Comparison of ENCODE assay signal across 14 cellular contexts in genomic region chr18:9642799-9643445, GRCh38. TPM values are rescaled to one million over a fixed set of nuclear protein-coding genes. Genes with fewer than 3 reads are reported as not detected.
A peak's percentile ranks its signal among the peaks of the same experiment; 100 is the strongest.
DNase-seq lines count a peak whose midpoint lies in the region; ATAC-seq and TF ChIP-seq lines count a peak whose summit lies in the region.
"Had no signal": no experiment of that assay in that cellular context is flagged by ENCODE, and none has a peak within 500 bp of the region (broad histone marks: within the 10 kb centered on the region; RNA-seq: fewer than 3 reads in every experiment).

No MANE protein-coding gene starts in this region.

- H3K27ac ChIP-seq in PC-3 (ENCODE audit: low read length) = peak overlapping the region; percentile 88
- H3K27ac ChIP-seq: vagina had no signal

- H2AFZ ChIP-seq in PC-3 (ENCODE audit: low read length) = 0 out of 2 replicates have a peak overlapping the region, but pooled peaks have one; percentile 9

- peak overlapping the region; percentile 51 for H3K4me2 ChIP-seq in PC-3 (ENCODE audit: low read length)

- no peaks in the 10 kb centered on the region for H3K79me2 ChIP-seq in PC-3 (ENCODE audit: low read length)

- TF ChIP-seq CTCF in Calu3 (IDR thresholded peaks at IDR 0.05; ENCODE audit: unreplicated experiment) = no peak
- TF ChIP-seq CTCF in PC-3 (conservative IDR thresholded peaks at IDR 0.05; ENCODE audit: low read depth, low read length) = no peak

- H3K4me1 ChIP-seq in PC-3 (ENCODE audit: insufficient read depth, low read length) = peaks cover 43% of the 10 kb centered on the region

- no peaks in the 10 kb centered on the region for H3K9me3 ChIP-seq in PC-3 (ENCODE audit: low read length)
- H3K9me3 ChIP-seq: vagina had no signal

- H3K9me2 ChIP-seq in PC-3 (replicated peaks; ENCODE audit: low read length) = no peaks in the 10 kb centered on the region

- no peaks in the 10 kb centered on the region for H3K27me3 ChIP-seq in PC-3 (ENCODE audit: low read length)
- H3K27me3 ChIP-seq: vagina had no signal

- no TSS peak for BruUV-seq in Calu3 (replicated peaks; lab: Mats Ljungman, UMichigan)
- BruUV-seq in PC-3 (replicated peaks; lab: Mats Ljungman, UMichigan) = no TSS peak

- H3K4me3 Mint-ChIP-seq in Calu3 (ENCODE audit: low read depth, unreplicated experiment) = no peak overlapping the region
- H3K4me3 Mint-ChIP-seq: immature natural killer cell had no signal

- CTCF ChIA-PET in Calu3 (lab: Charles Lee) (interaction anchor here (0.9 to 1.3 kb wide), 3 partner anchors 11 to 28 kb away, joined by 3 to 8 read pairs (median 3); no protein-coding TSS in a partner anchor), PC-3 (lab: Charles Lee) (interaction anchor here (0.5 to 0.6 kb wide), 2 partner anchors 30 to 68 kb away, joined by 3 to 4 read pairs; no protein-coding TSS in a partner anchor)

- DNase-seq in Calu3 (no peak), PC-3 (peak; percentile 35), epidermal melanocyte (ENCODE audit: insufficient read length, low spot score) (peak; percentile 41), myocyte (ENCODE audit: low read depth) (peak; percentile 46), NCI-H1092 treated with DMSO at 0.1 percent for 48 hours (lab: John Stamatoyannopoulos, UW) (no peak), NCI-H2081 treated with DMSO at 0.1 percent for 48 hours (lab: John Stamatoyannopoulos, UW) (no peak)
- DNase-seq: activated CD4-positive, CD25-positive, alpha-beta regulatory T cell; activated effector memory CD4-positive, alpha-beta T cell treated with Interleukin-2 at 50 U/mL for 16 hours; C1 segment of cervical spinal cord; immature natural killer cell; RPMI8226 had no signal

- no peaks in the 10 kb centered on the region for H3K9me3 Mint-ChIP-seq in Calu3 (ENCODE audit: low read depth, unreplicated experiment)
- H3K9me3 Mint-ChIP-seq: immature natural killer cell had no signal

- peak overlapping the region; percentile 41 for H3K9ac ChIP-seq in PC-3 (ENCODE audit: low read length)

- no peak overlapping the region for H3K4me3 ChIP-seq in PC-3 (ENCODE audit: low read length)
- H3K4me3 ChIP-seq: vagina had no signal

- intact Hi-C loops in Calu3 (cut with micrococcal nuclease; ENCODE audit: unreplicated experiment) (loop anchor here (1.0 kb wide), 1 partner anchor 30 kb away; no protein-coding TSS in a partner anchor), PC-3 (cut with micrococcal nuclease) (loop anchor here (1.0 kb wide), 2 partner anchors 15 to 31 kb away; no protein-coding TSS in a partner anchor)

- H3K27me3 Mint-ChIP-seq in Calu3 (ENCODE audit: unreplicated experiment) = no peaks in the 10 kb centered on the region

- H4K20me1 ChIP-seq in PC-3 (ENCODE audit: low read length) = no peaks in the 10 kb centered on the region

- H3K36me3 Mint-ChIP-seq in Calu3 (ENCODE audit: insufficient read depth, unreplicated experiment) = peaks cover 7% of the 10 kb centered on the region
- H3K36me3 Mint-ChIP-seq: immature natural killer cell had no signal

- POLR2A ChIA-PET in PC-3 (lab: Charles Lee; ENCODE audit: unreplicated experiment) = interaction anchor here (0.5 kb wide), 1 partner anchor 24 kb away, joined by 4 read pairs; no protein-coding TSS in a partner anchor

- peaks cover 1% of the 10 kb centered on the region for H3F3A ChIP-seq in PC-3 (ENCODE audit: low read length, unreplicated experiment)

- no peaks in the 10 kb centered on the region for H3K36me3 ChIP-seq in PC-3 (ENCODE audit: low read depth, low read length)
- H3K36me3 ChIP-seq: vagina had no signal

- ATAC-seq in PC-3 (peak; percentile 3; the same call in 1 of the 2 replicates), HG03565 (IDR thresholded peaks at IDR 0.05; ENCODE audit: unreplicated experiment) (no peak), GM19328 (IDR thresholded peaks at IDR 0.05; ENCODE audit: unreplicated experiment) (no peak)

- peaks cover 8% of the 10 kb centered on the region for H3K4me1 Mint-ChIP-seq in Calu3 (ENCODE audit: low read depth, unreplicated experiment)
- H3K4me1 Mint-ChIP-seq: immature natural killer cell had no signal

- H3K27ac Mint-ChIP-seq in Calu3 (ENCODE audit: unreplicated experiment) = peak overlapping the region; percentile 90
- H3K27ac Mint-ChIP-seq: immature natural killer cell had no signal

RNA-seq across cellular contexts. Expression of gene PPP4R1, which starts 28.6 kb away (rescaled TPM):
- 110 and 115 TPM in 2 replicates for total RNA-seq in Calu3 (2022)
- total RNA-seq in PC-3 (2014; rRNA removed) = 154 and 185 TPM in 2 replicates
- total RNA-seq in myocyte = 66.9 and 79.8 TPM in 2 replicates
- 51.3 TPM for polyA plus RNA-seq in myocyte (2012)

Comparison
In these comparisons a context has a peak if more than half of its experiments do, and no peak if none do; other contexts are left out.
1. DNase-seq: peak in PC-3 (single experiment), epidermal melanocyte (single experiment) and myocyte (single experiment); none in Calu3 (single experiment), NCI-H1092 treated with DMSO at 0.1 percent for 48 hours (single experiment) and NCI-H2081 treated with DMSO at 0.1 percent for 48 hours (single experiment).